Comparison of ENCODE assay signal across 8 cellular contexts in genomic region chr18:56789004-56789888, GRCh38.
DNase-seq lines count a peak whose midpoint lies in the region; ATAC-seq, FAIRE-seq and TF ChIP-seq lines count a peak whose summit lies in the region.

No MANE protein-coding gene starts in this region.

- H3K4me3 ChIP-seq in AG09309 (ENCODE audit: control insufficient read depth, low read depth, low read length) = no peak overlapping the region
- no peak overlapping the region for H3K4me3 ChIP-seq in colonic mucosa
- no peak overlapping the region for H3K4me3 ChIP-seq in osteoblast (ENCODE audit: insufficient read depth, low read length)

- no peak overlapping the region for H2AFZ ChIP-seq in osteoblast (ENCODE audit: low read length)

- TF ChIP-seq CTCF in AG09309 (IDR thresholded peaks at IDR 0.05; ENCODE audit: control insufficient read depth, insufficient read depth, low read depth, low read length, missing control alignments) (peak; percentile 58), colonic mucosa (IDR thresholded peaks at IDR 0.05) (peak; percentile 34), osteoblast (IDR thresholded peaks at IDR 0.05; ENCODE audit: extremely low read depth, low read depth, low read length) (peak; percentile 67)

- no peak overlapping the region for H3K4me2 ChIP-seq in osteoblast (ENCODE audit: insufficient read depth, low read length)

- peak; percentile 26 for FAIRE-seq in GM18507 (lab: Jason Lieb, UNC)

- no peak overlapping the region for H3K9ac ChIP-seq in colonic mucosa (ENCODE audit: low read depth in 2 of 2, low read length in 2 of 2)

- H3K4me1 ChIP-seq in colonic mucosa (no peaks in the 10 kb centered on the region), osteoblast (ENCODE audit: insufficient read depth, low read length) (no peaks in the 10 kb centered on the region)

- DNase-seq in AG09309 (ENCODE audit: low read depth) (no peak), GM18507 (ENCODE audit: extremely low spot score, insufficient read length, low read depth) (no peak), NCI-H82 treated with DMSO at 0.1 percent for 48 hours (lab: John Stamatoyannopoulos, UW; ENCODE audit: unreplicated experiment) (peak; percentile 20), colonic mucosa (peak; percentile 28), osteoblast (ENCODE audit: insufficient read length, low spot score, missing footprints) (no peak), C1 segment of cervical spinal cord (lab: John Stamatoyannopoulos, UW) (no peak), ecto neural progenitor cell (ENCODE audit: low spot score) (no peak)

- no peaks in the 10 kb centered on the region for H3K36me3 ChIP-seq in colonic mucosa
- H3K36me3 ChIP-seq in osteoblast (ENCODE audit: insufficient read depth, low read length) = no peaks in the 10 kb centered on the region

- ATAC-seq in HG02610 (IDR thresholded peaks at IDR 0.05; ENCODE audit: unreplicated experiment) = no peak

- H4K20me1 ChIP-seq in osteoblast (ENCODE audit: insufficient read depth, low read length) = no peaks in the 10 kb centered on the region

- intact Hi-C loops in colonic mucosa (cut with DNase I) = no loop called here

- H3K27ac ChIP-seq in colonic mucosa (no peak overlapping the region), osteoblast (ENCODE audit: low read depth, low read length) (no peak overlapping the region)

- H3K27me3 ChIP-seq in colonic mucosa (no peaks in the 10 kb centered on the region), osteoblast (ENCODE audit: insufficient read depth, low read length) (no peaks in the 10 kb centered on the region)

- no peaks in the 10 kb centered on the region for H3K79me2 ChIP-seq in osteoblast (ENCODE audit: insufficient read depth, low read length)

- H3K9me3 ChIP-seq in colonic mucosa (no peaks in the 10 kb centered on the region), osteoblast (ENCODE audit: low read depth, low read length) (no peaks in the 10 kb centered on the region)

Comparison
In these comparisons a context has a peak if more than half of its experiments do, and no peak if none do; other contexts are left out.
1. DNase-seq: peak in NCI-H82 treated with DMSO at 0.1 percent for 48 hours (single experiment) and colonic mucosa (single experiment); none in AG09309 (single experiment), GM18507 (single experiment), osteoblast (single experiment), C1 segment of cervical spinal cord (0 of 14) and ecto neural progenitor cell (single experiment).
2. Peak in every context shown above with its lines, with median percentiles within 50 percentile points of each other: CTCF ChIP-seq.